1 cellular context compared by ENCODE assay signal in the genomic region with DNA sequence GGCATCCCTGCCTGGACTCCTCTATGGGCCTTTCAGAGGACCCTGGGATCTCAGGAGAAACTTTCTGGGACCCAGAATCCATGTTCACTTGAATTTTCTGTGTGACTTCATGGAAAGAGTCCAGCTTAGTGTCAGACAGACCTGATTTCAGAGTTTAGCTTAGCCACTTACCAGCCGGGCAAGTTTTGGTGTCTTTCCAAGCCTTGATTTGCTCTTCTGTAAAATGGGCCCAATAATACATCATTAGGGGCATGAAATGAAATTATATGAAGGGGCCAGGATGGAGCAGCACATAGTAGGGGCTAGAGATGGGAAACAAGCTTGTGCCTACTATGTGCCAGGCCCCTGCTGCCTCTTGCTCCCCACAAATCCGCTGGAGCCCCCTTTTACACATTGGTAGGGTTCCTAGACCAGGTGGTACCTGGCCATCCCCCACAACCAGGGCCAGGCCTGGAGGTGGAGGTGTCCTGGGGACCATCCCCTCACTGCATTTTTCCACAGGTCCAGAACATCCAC.
TF ChIP-seq lines count a peak whose summit lies in the region.

No MANE protein-coding gene starts in this region.

TF ChIP-seq in IMR-90, 13 proteins besides CTCF, POLR2A, EP300 and RAD21:
- TF ChIP-seq, protein P1, sequence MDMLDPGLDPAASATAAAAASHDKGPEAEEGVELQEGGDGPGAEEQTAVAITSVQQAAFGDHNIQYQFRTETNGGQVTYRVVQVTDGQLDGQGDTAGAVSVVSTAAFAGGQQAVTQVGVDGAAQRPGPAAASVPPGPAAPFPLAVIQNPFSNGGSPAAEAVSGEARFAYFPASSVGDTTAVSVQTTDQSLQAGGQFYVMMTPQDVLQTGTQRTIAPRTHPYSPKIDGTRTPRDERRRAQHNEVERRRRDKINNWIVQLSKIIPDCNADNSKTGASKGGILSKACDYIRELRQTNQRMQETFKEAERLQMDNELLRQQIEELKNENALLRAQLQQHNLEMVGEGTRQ (IDR thresholded peaks at IDR 0.05; ENCODE audit: low read depth, low read length), result no peak
- TF ChIP-seq SMC3 (IDR thresholded peaks at IDR 0.05; ENCODE audit: low read depth, low read length) (no peak), CEBPB (IDR thresholded peaks at IDR 0.05; ENCODE audit: low read depth, low read length) (no peak), MAFK (IDR thresholded peaks at IDR 0.05; ENCODE audit: low read depth, low read length) (no peak), FOS (IDR thresholded peaks at IDR 0.05; ENCODE audit: low read depth, low read length) (no peak), MAZ (IDR thresholded peaks at IDR 0.05; ENCODE audit: borderline replicate concordance, low read depth, low read length) (no peak), BHLHE40 (IDR thresholded peaks at IDR 0.05; ENCODE audit: low read depth, low read length) (no peak), NFE2L2 (IDR thresholded peaks at IDR 0.05; ENCODE audit: low read depth, low read length) (no peak), RFX5 (IDR thresholded peaks at IDR 0.05; ENCODE audit: low read depth, low read length) (no peak), RCOR1 (IDR thresholded peaks at IDR 0.05; ENCODE audit: insufficient replicate concordance, low read length) (no peak), CHD1 (IDR thresholded peaks at IDR 0.05; ENCODE audit: low read depth, low read length) (no peak), MXI1 (IDR thresholded peaks at IDR 0.05; ENCODE audit: borderline replicate concordance, low read depth, low read length) (no peak)
- TF ChIP-seq, protein P2, sequence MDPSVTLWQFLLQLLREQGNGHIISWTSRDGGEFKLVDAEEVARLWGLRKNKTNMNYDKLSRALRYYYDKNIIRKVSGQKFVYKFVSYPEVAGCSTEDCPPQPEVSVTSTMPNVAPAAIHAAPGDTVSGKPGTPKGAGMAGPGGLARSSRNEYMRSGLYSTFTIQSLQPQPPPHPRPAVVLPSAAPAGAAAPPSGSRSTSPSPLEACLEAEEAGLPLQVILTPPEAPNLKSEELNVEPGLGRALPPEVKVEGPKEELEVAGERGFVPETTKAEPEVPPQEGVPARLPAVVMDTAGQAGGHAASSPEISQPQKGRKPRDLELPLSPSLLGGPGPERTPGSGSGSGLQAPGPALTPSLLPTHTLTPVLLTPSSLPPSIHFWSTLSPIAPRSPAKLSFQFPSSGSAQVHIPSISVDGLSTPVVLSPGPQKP (IDR thresholded peaks at IDR 0.05; ENCODE audit: borderline replicate concordance, low read depth, low read length), result no peak
